Comparison of ENCODE assay signal across 13 cellular contexts in genomic region chr17:34764716-34765115, GRCh38.
DNase-seq lines count a peak whose midpoint lies in the region; ATAC-seq, FAIRE-seq and TF ChIP-seq lines count a peak whose summit lies in the region.
"Had no signal": no experiment of that assay in that cellular context is flagged by ENCODE, and none has a peak within 500 bp of the region (broad histone marks: within the 10 kb centered on the region; RNA-seq: fewer than 3 reads in every experiment).

No MANE protein-coding gene starts in this region.

- H3K36me3 ChIP-seq in H1 (ENCODE audit: control insufficient read depth in 2 of 4, insufficient read depth in 4 of 4, low read length in 3 of 4) (no peaks in the 10 kb centered on the region; a peak in 1 of 8 replicates), iPS DF 6.9 (ENCODE audit: control insufficient read depth, insufficient read depth, low read length) (no peaks in the 10 kb centered on the region), transverse colon (no peaks in the 10 kb centered on the region)
- H3K36me3 ChIP-seq in CD8-positive, alpha-beta T cell (ENCODE audit: insufficient read depth, low read length) = no peaks in the 10 kb centered on the region

- no peak overlapping the region for H2BK20ac ChIP-seq in H1 (ENCODE audit: low read length)

- intact Hi-C loops in CD8-positive, alpha-beta T cell (cut with DNase I, micrococcal nuclease) = no loop called here
- intact Hi-C loops in transverse colon (cut with DNase I; ENCODE audit: low total_unique reads) = no loop called here

- H2BK120ac ChIP-seq in H1 (replicated peaks; ENCODE audit: low read depth, low read length) = no peak overlapping the region

- no peaks in the 10 kb centered on the region for H4K20me1 ChIP-seq in H1 (replicated peaks in 1 of 2; ENCODE audit: control insufficient read depth in 1 of 2, insufficient read depth in 2 of 2, low read length in 2 of 2)

- H2AFZ ChIP-seq in H1 (ENCODE audit: low read length) = no peak overlapping the region
- H2AFZ ChIP-seq: GM23248 had no signal

- H3K4me1 ChIP-seq in H1 (replicated peaks in 1 of 4; ENCODE audit: control insufficient read depth in 3 of 4, insufficient read depth in 4 of 4, low read length in 3 of 4) (peaks cover 2 to 14% (median 6%) of the 10 kb centered on the region in 4 experiments; a peak in 5 of 7 replicates), iPS DF 6.9 (ENCODE audit: control insufficient read depth, insufficient read depth, low read length) (peaks cover 4% of the 10 kb centered on the region; the same call in 1 of the 2 replicates), transverse colon (no peaks in the 10 kb centered on the region)
- no peaks in the 10 kb centered on the region for H3K4me1 ChIP-seq in CD8-positive, alpha-beta T cell (ENCODE audit: insufficient read depth, low read length)

- TF ChIP-seq EP300 in H1 (IDR thresholded peaks at IDR 0.05; ENCODE audit: borderline replicate concordance in 1 of 2, low read depth in 2 of 2, low read length in 2 of 2) (no peak), transverse colon (IDR thresholded peaks at IDR 0.05; ENCODE audit: low read depth) (no peak)

- H4K91ac ChIP-seq in H1 (replicated peaks; ENCODE audit: insufficient read length, low read length) = no peak overlapping the region

- no peak for TF ChIP-seq RAD21 in H1 (IDR thresholded peaks at IDR 0.05 in 1 of 2, conservative IDR thresholded peaks at IDR 0.05 in 1 of 2; ENCODE audit: low read depth in 2 of 2, low read length in 2 of 2)

- ATAC-seq in CD8-positive, alpha-beta T cell = no peak
- ATAC-seq: GM12878, HCT116, K562 had no signal

- H2BK15ac ChIP-seq in H1 (ENCODE audit: low read length) = no peak overlapping the region

- DNase-seq in activated effector memory CD4-positive, alpha-beta T cell treated with anti-CD3 and anti-CD28 coated beads, Interleukin-2, amount 50 U/mL, for 16 hours = peak; percentile 17
- DNase-seq in activated effector memory CD4-positive, alpha-beta T cell treated with Interleukin-2 at 50 U/mL for 16 hours = no peak
- DNase-seq in H1 (ENCODE audit: low read depth in 1 of 2, low spot score in 2 of 2) (no peak), iPS DF 6.9 (ENCODE audit: low read depth, low spot score) (peak; percentile 27), GM10248 (ENCODE audit: extremely low spot score) (no peak), transverse colon (no peak)
- DNase-seq in CD8-positive, alpha-beta T cell = no peak
- DNase-seq: GM23248 had no signal

- no peak overlapping the region for H3K23ac ChIP-seq in H1 (ENCODE audit: insufficient read length)

- CTCF ChIA-PET in H1 (lab: Charles Lee; ENCODE audit: partially characterized antibody) = interaction anchor here (0.7 to 1.2 kb wide), 3 partner anchors 111 to 129 kb away, joined by 3 to 4 read pairs (median 3); no protein-coding TSS in a partner anchor
- CTCF ChIA-PET in CD8-positive, alpha-beta T cell (lab: Charles Lee) = no interaction called here
- CTCF ChIA-PET in GM10248 (lab: Yijun Ruan, JAX) = no interaction called here

- no peak overlapping the region for H2AK5ac ChIP-seq in H1 (ENCODE audit: low read depth, low read length)

- POLR2A ChIA-PET in H1 (lab: Charles Lee; ENCODE audit: partially characterized antibody) (no interaction called here), GM10248 (lab: Yijun Ruan, JAX) (no interaction called here)
- POLR2A ChIA-PET in CD8-positive, alpha-beta T cell (lab: Charles Lee) = no interaction called here

- FAIRE-seq in H1 (lab: Jason Lieb, UNC) = peak; percentile 85
- FAIRE-seq: GM12878, K562 had no signal

- no peak overlapping the region for H3K56ac ChIP-seq in H1 (replicated peaks; ENCODE audit: insufficient read length, low read depth, low read length)

- 39% methylated on average over 3 of the region's 3 CpGs; no CpG with 5 or more reads in 1 of the 2 experiments for WGBS in H1 (ENCODE audit: extremely low coverage in 1 of 2, insufficient coverage in 1 of 2, insufficient read length in 1 of 2, insufficient replicate concordance in 2 of 2, low coverage in 1 of 2, low lambda C conversion rate in 2 of 2, missing lambda C conversion rate in 1 of 2), 2 experiments
- WGBS in iPS DF 6.9 (ENCODE audit: insufficient coverage, insufficient read length) = no CpG with 5 or more reads among the region's 3 CpGs
- WGBS in transverse colon (ENCODE audit: low coverage in 1 of 2), 2 donors = 43 to 55% methylated on average over 3 of the region's 3 CpGs

- H3K79me2 ChIP-seq in H1 (ENCODE audit: control insufficient read depth in 1 of 2, insufficient read depth in 2 of 2, low read length in 2 of 2) = no peaks in the 10 kb centered on the region

- peak overlapping the region; percentile 27; the same call in 1 of the 2 replicates for H3K18ac ChIP-seq in H1 (ENCODE audit: extremely low read depth, low read length)

- no peak overlapping the region for H3K4me3 ChIP-seq in H1 (ENCODE audit: extremely low read depth in 1 of 4, insufficient read depth in 2 of 4, low read depth in 3 of 4, low read length in 4 of 4)
- H3K4me3 ChIP-seq in iPS DF 6.9 (ENCODE audit: low read length) = no peak overlapping the region
- H3K4me3 ChIP-seq in CD8-positive, alpha-beta T cell (ENCODE audit: low read depth, low read length) = no peak overlapping the region
- H3K4me3 ChIP-seq in transverse colon = no peak overlapping the region
- H3K4me3 ChIP-seq: GM12878, GM23248, K562 had no signal

- in situ Hi-C loops in transverse colon (cut with MboI; ENCODE audit: low pct_ligation_motif_present in 1 of 4, low pct_unique_long_range_greater_than_20kb in 1 of 4, low sequenced_read_pairs in 3 of 4) = loop anchor here in 1 of 4 donors (25.0 kb wide), 1 partner anchor 98 kb away; no protein-coding TSS in a partner anchor

- no peak overlapping the region for H3K4me3 Mint-ChIP-seq in CD8-positive, alpha-beta T cell
- H3K4me3 Mint-ChIP-seq: CD14-positive monocyte had no signal

- no peaks in the 10 kb centered on the region for H3K9me3 Mint-ChIP-seq in CD8-positive, alpha-beta T cell
- H3K9me3 Mint-ChIP-seq: CD14-positive monocyte had no signal

- no peak overlapping the region for H3K27ac ChIP-seq in H1 (ENCODE audit: low read depth, low read length)
- H3K27ac ChIP-seq in iPS DF 6.9 (ENCODE audit: low read length) = no peak overlapping the region
- no peak overlapping the region for H3K27ac ChIP-seq in CD8-positive, alpha-beta T cell (ENCODE audit: low read depth, low read length)
- no peak overlapping the region for H3K27ac ChIP-seq in transverse colon
- H3K27ac ChIP-seq: 22Rv1, GM23248 had no signal

- H3K27me3 ChIP-seq in H1 (replicated peaks in 1 of 4; ENCODE audit: control insufficient read depth in 3 of 4, extremely low read depth in 1 of 4, insufficient read depth in 3 of 4, low read length in 3 of 4) (no peaks in the 10 kb centered on the region; a peak in 1 of 7 replicates), iPS DF 6.9 (ENCODE audit: control insufficient read depth, insufficient read depth, low read length) (no peaks in the 10 kb centered on the region), transverse colon (no peaks in the 10 kb centered on the region)
- peaks cover 7% of the 10 kb centered on the region for H3K27me3 ChIP-seq in CD8-positive, alpha-beta T cell (ENCODE audit: insufficient read depth, low read length)

- peaks cover 10% of the 10 kb centered on the region for H3K27me3 Mint-ChIP-seq in CD8-positive, alpha-beta T cell (ENCODE audit: low read depth)

- H3K14ac ChIP-seq in H1 (ENCODE audit: insufficient read length) = no peak overlapping the region

- H4K8ac ChIP-seq in H1 (ENCODE audit: extremely low read depth, insufficient read depth, low read length) = no peak overlapping the region

- H3K4ac ChIP-seq in H1 (replicated peaks; ENCODE audit: insufficient read length, low read depth, low read length) = no peak overlapping the region

- no peak overlapping the region for H4K5ac ChIP-seq in H1 (ENCODE audit: insufficient read length, low read depth, low read length)

- no peaks in the 10 kb centered on the region for H3K9me3 ChIP-seq in H1 (ENCODE audit: insufficient read depth in 2 of 2, low read depth in 1 of 2, low read length in 1 of 2)
- H3K9me3 ChIP-seq in iPS DF 6.9 (ENCODE audit: control insufficient read depth, insufficient read depth, low read length) = no peaks in the 10 kb centered on the region
- H3K9me3 ChIP-seq in CD8-positive, alpha-beta T cell (ENCODE audit: low read length) = no peaks in the 10 kb centered on the region
- H3K9me3 ChIP-seq in transverse colon = no peaks in the 10 kb centered on the region

- H2BK5ac ChIP-seq in H1 (ENCODE audit: low read depth, low read length) = no peak overlapping the region

- H3K79me1 ChIP-seq in H1 (ENCODE audit: low read depth, low read length) = no peaks in the 10 kb centered on the region

- no peak overlapping the region for H3K9ac ChIP-seq in H1 (replicated peaks in 1 of 4; ENCODE audit: extremely low read depth in 1 of 4, low read depth in 3 of 4, low read length in 3 of 4)
- H3K9ac ChIP-seq: GM23248 had no signal

- H3K4me2 ChIP-seq in H1 (ENCODE audit: insufficient read depth in 1 of 2, low read depth in 2 of 2, low read length in 2 of 2) = peak overlapping the region; percentile 37 to 39; a peak in 2 of 4 replicates

- TF ChIP-seq CTCF in H1 (IDR thresholded peaks at IDR 0.05; ENCODE audit: control extremely low read depth in 1 of 3, insufficient read depth in 1 of 3, low read depth in 1 of 3, low read length in 3 of 3) = no peak
- TF ChIP-seq CTCF in CD8-positive, alpha-beta T cell (IDR thresholded peaks at IDR 0.05) = no peak
- TF ChIP-seq CTCF in GM10248 (IDR thresholded peaks at IDR 0.05; ENCODE audit: control extremely low read depth, extremely low read depth, low read depth, missing control alignments) = no peak
- TF ChIP-seq CTCF in transverse colon (IDR thresholded peaks at IDR 0.05) = no peak

- H3K36me3 Mint-ChIP-seq in CD8-positive, alpha-beta T cell = no peaks in the 10 kb centered on the region
- H3K36me3 Mint-ChIP-seq: CD14-positive monocyte had no signal

- H3K4me1 Mint-ChIP-seq in CD8-positive, alpha-beta T cell (ENCODE audit: low read depth) = no peaks in the 10 kb centered on the region
- H3K4me1 Mint-ChIP-seq: CD14-positive monocyte had no signal

- no peaks in the 10 kb centered on the region for H3K23me2 ChIP-seq in H1 (ENCODE audit: low read depth, low read length)

- no peak overlapping the region for H3K27ac Mint-ChIP-seq in CD8-positive, alpha-beta T cell
- H3K27ac Mint-ChIP-seq: CD14-positive monocyte had no signal

- 0 out of 2 replicates have a peak overlapping the region, but pooled peaks have one; percentile 75 for H2BK12ac ChIP-seq in H1 (ENCODE audit: low read depth, low read length)

- TF ChIP-seq POLR2A in H1 (IDR thresholded peaks at IDR 0.05; ENCODE audit: control extremely low read depth in 1 of 2, low read depth in 2 of 2, low read length in 2 of 2) (no peak), transverse colon (IDR thresholded peaks at IDR 0.05) (no peak)

TF ChIP-seq in H1, 55 proteins besides CTCF, POLR2A, EP300 and RAD21 (continues in another document):
- TF ChIP-seq ASH2L (IDR thresholded peaks at IDR 0.05; ENCODE audit: low read length) (no peak), SRF (IDR thresholded peaks at IDR 0.05; ENCODE audit: low read depth, low read length) (no peak), TCF12 (IDR thresholded peaks at IDR 0.05; ENCODE audit: low read depth, low read length) (no peak), PHF8 (conservative IDR thresholded peaks at IDR 0.05; ENCODE audit: low read depth, low read length) (no peak)
- TF ChIP-seq, protein P1, sequence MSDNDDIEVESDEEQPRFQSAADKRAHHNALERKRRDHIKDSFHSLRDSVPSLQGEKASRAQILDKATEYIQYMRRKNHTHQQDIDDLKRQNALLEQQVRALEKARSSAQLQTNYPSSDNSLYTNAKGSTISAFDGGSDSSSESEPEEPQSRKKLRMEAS (IDR thresholded peaks at IDR 0.05) = no peak

Comparison
In these comparisons a context has a peak if more than half of its experiments do, and no peak if none do; other contexts are left out.
1. DNase-seq: peak in activated effector memory CD4-positive, alpha-beta T cell treated with anti-CD3 and anti-CD28 coated beads, Interleukin-2, amount 50 U/mL, for 16 hours (single experiment) and iPS DF 6.9 (single experiment); none in activated effector memory CD4-positive, alpha-beta T cell treated with Interleukin-2 at 50 U/mL for 16 hours (single experiment), H1 (0 of 2), CD8-positive, alpha-beta T cell (0 of 7), GM10248 (single experiment) and transverse colon (single experiment).